Comparison of ENCODE assay signal across 10 cellular contexts in the genomic region with DNA sequence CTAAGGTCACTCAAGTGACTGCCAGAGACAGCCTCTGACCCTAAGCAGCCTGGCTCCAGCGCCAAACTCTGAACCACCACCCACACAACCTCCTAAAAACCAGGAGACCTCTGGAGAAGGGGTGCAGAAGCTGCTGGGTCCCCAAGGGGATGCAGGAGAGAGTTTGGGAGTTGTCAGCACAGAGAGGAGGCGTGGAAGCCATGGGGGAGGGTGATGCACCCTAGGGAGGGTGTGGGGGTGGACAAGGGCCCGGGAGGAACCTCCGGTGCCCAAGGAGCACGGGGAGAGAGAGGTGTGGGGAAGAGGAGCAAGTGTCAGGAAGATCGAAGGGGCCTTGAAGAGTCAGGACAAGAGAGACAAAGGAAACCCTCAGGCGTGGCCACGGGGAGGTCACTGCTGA. TPM values are rescaled to one million over a fixed set of nuclear protein-coding genes. Genes with fewer than 3 reads are reported as not detected.
"Had no signal": no experiment of that assay in that cellular context is flagged by ENCODE, and none has a peak within 500 bp of the region (broad histone marks: within the 10 kb centered on the region; RNA-seq: fewer than 3 reads in every experiment).

No MANE protein-coding gene starts in this region.

- DNase-seq: activated CD4-positive, CD25-positive, alpha-beta regulatory T cell treated with anti-CD3 and anti-CD28 coated beads, Interleukin-2, amount 50 U/mL, for 72 hours; activated gamma-delta T cell; activated T-cell treated with anti-CD3 and anti-CD28 coated beads, Interleukin-2, amount 50 U/mL, for 72 hours; effector memory CD8-positive, alpha-beta T cell; esophagus squamous epithelium; occipital lobe; stimulated activated CD4-positive, alpha-beta T cell treated with anti-CD3 and anti-CD28 coated beads, Interleukin-2, amount 100 ng/mL, for 24 hours had no signal

- H3K9me3 ChIP-seq: esophagus squamous epithelium, prostate gland, right atrium auricular region had no signal

- H3K27me3 ChIP-seq: esophagus squamous epithelium, right atrium auricular region had no signal

- ATAC-seq: effector memory CD8-positive, alpha-beta T cell had no signal

- H3K4me3 ChIP-seq: esophagus squamous epithelium, prostate gland, right atrium auricular region had no signal

- H3K27ac ChIP-seq: prostate gland, right atrium auricular region had no signal

- H3K36me3 ChIP-seq: prostate gland, right atrium auricular region had no signal

- H3K4me1 ChIP-seq: prostate gland, right atrium auricular region had no signal

RNA-seq across cellular contexts. Expression of a gene that starts 2.1 kb away (rescaled TPM):
- total RNA-seq: natural killer cell treated with Interleukin-12 subunit alpha and Interleukin-12 subunit beta and Interleukin-15 and Interleukin-18, amount 100 ng/mL, for 72 hours had no signal
